In genomic region chr22:37804502-37804885, GRCh38 we compare ENCODE assay signal across 1 cellular context.
TF ChIP-seq lines count a peak whose summit lies in the region.

No MANE protein-coding gene starts in this region.

TF ChIP-seq in liver, 16 proteins besides CTCF, POLR2A, EP300 and RAD21 (continued from another document):
- no peak for TF ChIP-seq ZBTB33 (IDR thresholded peaks at IDR 0.05)
